ENCODE assay signal across 16 cellular contexts in the genomic region with DNA sequence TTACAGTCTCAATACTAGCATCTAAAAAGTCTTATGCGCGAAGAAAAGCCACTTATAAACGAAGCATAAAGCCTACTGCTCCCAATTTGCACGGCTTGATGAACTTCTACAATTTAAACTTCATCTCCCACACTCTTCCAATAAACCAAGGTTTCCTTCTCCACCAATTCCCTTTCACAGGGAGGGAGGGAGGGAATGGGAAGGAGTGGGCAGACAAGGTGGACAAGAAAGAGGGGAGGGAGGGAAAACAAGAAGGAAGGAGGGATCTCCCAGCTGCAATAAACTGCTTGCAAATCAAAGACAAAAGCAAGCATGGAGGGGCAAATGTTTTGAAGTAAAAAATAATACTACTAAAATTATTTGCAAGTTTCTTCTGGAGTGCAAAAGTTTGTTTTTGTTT.
"Had no signal": no experiment of that assay in that cellular context is flagged by ENCODE, and none has a peak within 500 bp of the region (broad histone marks: within the 10 kb centered on the region; RNA-seq: fewer than 3 reads in every experiment).

No MANE protein-coding gene starts in this region.

- H3K27ac ChIP-seq: gastrocnemius medialis, left ventricle myocardium inferior, parathyroid adenoma, sigmoid colon had no signal

- H3K27me3 Mint-ChIP-seq: activated CD4-positive, alpha-beta T cell treated with anti-CD3 and anti-CD28 coated beads, Interleukin-2, amount 10 ng/mL, durations not matched to agents 7 days and 5 days; activated naive CD4-positive, alpha-beta T cell treated with anti-CD3 and anti-CD28 coated beads, Interleukin-2, amount 50 U/mL, for 24 hours; stimulated activated memory B cell treated with anti-CD40 and anti-IgM and Interleukin-4, amounts not matched to agents 10 μg/mL and 1 μg/mL and 100 μg/mL, for 72 hours had no signal

- H3K4me3 Mint-ChIP-seq: activated CD4-positive, alpha-beta T cell treated with anti-CD3 and anti-CD28 coated beads, Interleukin-2, amount 10 ng/mL, durations not matched to agents 7 days and 5 days; activated CD8-positive, alpha-beta T cell treated with anti-CD3 and anti-CD28 coated beads, Interleukin-2, amount 10 ng/mL, durations not matched to agents 7 days and 5 days; stimulated activated memory B cell treated with anti-CD40 and anti-IgM and Interleukin-4, amounts not matched to agents 10 μg/mL and 1 μg/mL and 100 μg/mL, for 72 hours had no signal

- H3K9me3 ChIP-seq: gastrocnemius medialis, left ventricle myocardium inferior, sigmoid colon had no signal

- H3K36me3 Mint-ChIP-seq: stimulated activated memory B cell treated with anti-CD40 and anti-IgM and Interleukin-4, amounts not matched to agents 10 μg/mL and 1 μg/mL and 100 μg/mL, for 72 hours had no signal

- H3K27ac Mint-ChIP-seq: activated CD4-positive, alpha-beta T cell treated with anti-CD3 and anti-CD28 coated beads, Interleukin-2, amount 10 ng/mL, durations not matched to agents 7 days and 5 days; activated CD8-positive, alpha-beta T cell treated with anti-CD3 and anti-CD28 coated beads, Interleukin-2, amount 10 ng/mL, durations not matched to agents 7 days and 5 days; activated T-cell treated with anti-CD3 and anti-CD28 coated beads, Interleukin-2, amount 50 U/mL, for 72 hours; stimulated activated memory B cell treated with anti-CD40 and anti-IgM and Interleukin-4, amounts not matched to agents 10 μg/mL and 1 μg/mL and 100 μg/mL, for 72 hours had no signal

- H3K36me3 ChIP-seq: gastrocnemius medialis, left ventricle myocardium inferior, sigmoid colon had no signal

- DNase-seq: activated CD4-positive, alpha-beta T cell treated with anti-CD3 and anti-CD28 coated beads, Interleukin-2, amount 10 ng/mL, durations not matched to agents 7 days and 5 days; activated CD8-positive, alpha-beta memory T cell treated with anti-CD3 and anti-CD28 coated beads, Interleukin-2, amount 50 U/mL, for 4 hours; activated CD8-positive, alpha-beta T cell treated with anti-CD3 and anti-CD28 coated beads, Interleukin-2, amount 10 ng/mL, durations not matched to agents 7 days and 5 days; activated gamma-delta T cell; activated T-cell treated with anti-CD3 and anti-CD28 coated beads, Interleukin-2, amount 50 U/mL, for 72 hours; effector CD4-positive, alpha-beta T cell; gastrocnemius medialis; head of caudate nucleus; kidney glomerular epithelial cell; left ventricle myocardium inferior; sigmoid colon; stimulated activated CD4-positive, alpha-beta T cell treated with anti-CD3 and anti-CD28 coated beads, Interleukin-4, amount 100 ng/mL, for 4 hours; SW 1271 had no signal

- H3K9me3 Mint-ChIP-seq: activated CD4-positive, alpha-beta T cell treated with anti-CD3 and anti-CD28 coated beads, Interleukin-2, amount 10 ng/mL, durations not matched to agents 7 days and 5 days; activated naive CD4-positive, alpha-beta T cell treated with anti-CD3 and anti-CD28 coated beads, Interleukin-2, amount 50 U/mL, for 24 hours; activated T-cell treated with anti-CD3 and anti-CD28 coated beads, Interleukin-2, amount 50 U/mL, for 72 hours; stimulated activated memory B cell treated with anti-CD40 and anti-IgM and Interleukin-4, amounts not matched to agents 10 μg/mL and 1 μg/mL and 100 μg/mL, for 72 hours had no signal

- H3K27me3 ChIP-seq: gastrocnemius medialis, sigmoid colon had no signal

- H3K9ac ChIP-seq: parathyroid adenoma had no signal

- H2AFZ ChIP-seq: parathyroid adenoma had no signal

- H3K4me3 ChIP-seq: gastrocnemius medialis, left ventricle myocardium inferior, sigmoid colon had no signal
